1 cellular context compared by ENCODE assay signal in the genomic region with DNA sequence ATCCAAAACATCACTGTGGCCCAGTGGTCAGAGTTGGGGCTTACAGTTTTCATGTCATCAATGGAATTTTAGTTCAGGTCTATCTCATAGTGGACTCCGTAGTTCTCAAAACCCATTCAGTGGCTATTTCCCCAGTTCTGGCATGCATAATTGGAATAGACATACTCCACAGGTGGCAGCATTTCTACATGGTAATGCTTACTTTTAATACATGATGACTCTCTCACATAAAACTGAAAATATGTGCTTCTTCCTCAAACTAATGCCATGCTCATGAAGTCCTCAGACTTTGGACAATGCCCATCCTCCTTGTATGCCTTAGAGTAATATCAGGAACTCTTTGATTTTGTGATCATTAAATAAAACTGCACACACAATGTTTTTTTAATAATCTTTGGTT.
TF ChIP-seq lines count a peak whose summit lies in the region.

No MANE protein-coding gene starts in this region.

TF ChIP-seq in IMR-90, 13 proteins besides CTCF, POLR2A, EP300 and RAD21:
- TF ChIP-seq ELK1 (IDR thresholded peaks at IDR 0.05; ENCODE audit: borderline replicate concordance, low read depth, low read length) = no peak
- no peak for TF ChIP-seq MAZ (IDR thresholded peaks at IDR 0.05; ENCODE audit: borderline replicate concordance, low read depth, low read length)
- TF ChIP-seq MAFK (IDR thresholded peaks at IDR 0.05; ENCODE audit: low read depth, low read length) = no peak
- no peak for TF ChIP-seq SMC3 (IDR thresholded peaks at IDR 0.05; ENCODE audit: low read depth, low read length)
- no peak for TF ChIP-seq NFE2L2 (IDR thresholded peaks at IDR 0.05; ENCODE audit: low read depth, low read length)
- no peak for TF ChIP-seq RFX5 (IDR thresholded peaks at IDR 0.05; ENCODE audit: low read depth, low read length)
- TF ChIP-seq USF2 (IDR thresholded peaks at IDR 0.05; ENCODE audit: low read depth, low read length) = no peak
- no peak for TF ChIP-seq CEBPB (IDR thresholded peaks at IDR 0.05; ENCODE audit: low read depth, low read length)
- no peak for TF ChIP-seq FOS (IDR thresholded peaks at IDR 0.05; ENCODE audit: low read depth, low read length)
- no peak for TF ChIP-seq CHD1 (IDR thresholded peaks at IDR 0.05; ENCODE audit: low read depth, low read length)
- no peak for TF ChIP-seq RCOR1 (IDR thresholded peaks at IDR 0.05; ENCODE audit: insufficient replicate concordance, low read length)
- TF ChIP-seq MXI1 (IDR thresholded peaks at IDR 0.05; ENCODE audit: borderline replicate concordance, low read depth, low read length) = no peak
- TF ChIP-seq BHLHE40 (IDR thresholded peaks at IDR 0.05; ENCODE audit: low read depth, low read length) = no peak
TF ChIP-seq in IMR-90: peak in this region for 0.
